Comparison of ENCODE assay signal across 20 cellular contexts in the genomic region with DNA sequence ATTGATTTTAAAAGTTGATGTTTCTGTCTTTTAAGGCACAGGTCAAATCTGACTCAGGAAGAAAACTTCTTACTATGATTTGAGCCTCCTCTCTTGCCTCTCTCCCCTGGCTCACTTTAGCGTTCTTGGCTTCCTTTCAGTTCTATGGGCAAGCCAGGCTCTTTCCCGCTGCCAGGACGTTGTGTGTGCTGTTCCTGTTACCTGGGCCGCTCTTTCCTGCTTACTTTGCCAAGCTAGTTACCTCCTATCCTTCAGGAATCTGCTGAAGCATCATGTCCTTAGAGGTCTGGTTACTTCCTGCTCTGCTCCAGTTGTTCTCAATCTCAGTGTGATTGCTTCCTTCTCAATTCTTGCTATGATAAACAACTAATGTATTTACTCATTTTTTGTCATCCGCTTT.
A peak's percentile ranks its signal among the peaks of the same experiment; 100 is the strongest.
DNase-seq lines count a peak whose midpoint lies in the region; ATAC-seq and TF ChIP-seq lines count a peak whose summit lies in the region.
"Had no signal": no experiment of that assay in that cellular context is flagged by ENCODE, and none has a peak within 500 bp of the region (broad histone marks: within the 10 kb centered on the region; RNA-seq: fewer than 3 reads in every experiment).

No MANE protein-coding gene starts in this region.

- H3K4me3 ChIP-seq in endodermal cell (ENCODE audit: low read length), result no peak overlapping the region
- H3K4me3 ChIP-seq in parathyroid adenoma (ENCODE audit: low read depth, low read length), result no peak overlapping the region
- H3K4me3 ChIP-seq: BLaER1 had no signal

- H3K79me2 ChIP-seq in parathyroid adenoma, result no peaks in the 10 kb centered on the region

- H3K9me3 ChIP-seq in endodermal cell (ENCODE audit: control insufficient read depth, low read length) (no peaks in the 10 kb centered on the region), parathyroid adenoma (ENCODE audit: control insufficient read depth, low read length) (no peaks in the 10 kb centered on the region)
- H3K9me3 ChIP-seq: BLaER1 had no signal

- 79 to 84% methylated on average over 4 to 5 of the region's 5 CpGs for WGBS in endodermal cell (ENCODE audit: insufficient coverage in 1 of 2, insufficient read length in 1 of 2), 2 experiments

- no peak overlapping the region for H3K4me3 Mint-ChIP-seq in endodermal cell
- H3K4me3 Mint-ChIP-seq: CD8-positive, alpha-beta T cell had no signal

- H3K4me1 Mint-ChIP-seq in endodermal cell, result peaks cover 23% of the 10 kb centered on the region

- no peak overlapping the region for H3K27ac Mint-ChIP-seq in endodermal cell
- H3K27ac Mint-ChIP-seq: CD8-positive, alpha-beta T cell had no signal

- TF ChIP-seq CTCF in endodermal cell (conservative IDR thresholded peaks at IDR 0.05) (no peak), parathyroid adenoma (IDR thresholded peaks at IDR 0.05) (no peak), GM20000 (IDR thresholded peaks at IDR 0.05; ENCODE audit: extremely low read depth, missing control alignments) (no peak)

- peak overlapping the region; percentile 11 for H3K4me2 ChIP-seq in parathyroid adenoma (ENCODE audit: low read length)
- H3K4me2 ChIP-seq: BLaER1, KMS-11 had no signal

- peaks cover 6% of the 10 kb centered on the region for H3K9me3 Mint-ChIP-seq in endodermal cell
- H3K9me3 Mint-ChIP-seq: CD8-positive, alpha-beta T cell had no signal

- H3K27me3 Mint-ChIP-seq in endodermal cell (ENCODE audit: insufficient read depth), result no peaks in the 10 kb centered on the region

- H3K27me3 ChIP-seq in endodermal cell (ENCODE audit: control insufficient read depth, insufficient read depth, low read length, poor library complexity, severe bottlenecking), result no peaks in the 10 kb centered on the region
- H3K27me3 ChIP-seq in parathyroid adenoma (ENCODE audit: control insufficient read depth, insufficient read depth, low read length), result no peaks in the 10 kb centered on the region
- H3K27me3 ChIP-seq: BLaER1 had no signal

- H2AFZ ChIP-seq in parathyroid adenoma, result peak overlapping the region; percentile 45

- H3K36me3 ChIP-seq in endodermal cell (ENCODE audit: control insufficient read depth, insufficient read depth, low read length) (no peaks in the 10 kb centered on the region), parathyroid adenoma (ENCODE audit: control insufficient read depth, insufficient read depth, low read length) (no peaks in the 10 kb centered on the region)
- H3K36me3 ChIP-seq: BLaER1 had no signal

- H3K4me1 ChIP-seq in endodermal cell (ENCODE audit: control insufficient read depth, insufficient read depth, low read length), result peaks cover 13% of the 10 kb centered on the region
- peaks cover 38% of the 10 kb centered on the region for H3K4me1 ChIP-seq in parathyroid adenoma
- H3K4me1 ChIP-seq: BLaER1 had no signal

- peak; percentile 11 for DNase-seq in DMS79 (lab: John Stamatoyannopoulos, UW)
- DNase-seq in NCI-H2029 (lab: John Stamatoyannopoulos, UW), result peak; percentile 46
- DNase-seq in endodermal cell, result peak; percentile 46
- DNase-seq in stimulated activated CD4-positive, alpha-beta T cell treated with anti-CD3 and anti-CD28 coated beads, Interleukin-15, amount 100 ng/mL, for 24 hours, result no peak
- no peak for DNase-seq in GM20000 (ENCODE audit: low spot score)
- DNase-seq: CD8-positive, alpha-beta T cell; EL; NCI-H1048; NCI-H1436 treated with DMSO at 0.1 percent for 48 hours; NCI-H345; NCI-H526 treated with DMSO at 0.1 percent for 48 hours; NK-92 treated with Interleukin-12 subunit alpha and Interleukin-12 subunit beta, amount 100 ng/mL, for 24 hours; SHP77 treated with DMSO at 0.1 percent for 48 hours had no signal

- H3K9ac ChIP-seq in endodermal cell (ENCODE audit: extremely low read depth, low read length, poor library complexity, severe bottlenecking) (no peak overlapping the region), parathyroid adenoma (no peak overlapping the region)
- H3K9ac ChIP-seq: BLaER1, KMS-11 had no signal

- H3K27ac ChIP-seq in endodermal cell (ENCODE audit: low read depth, low read length) (no peak overlapping the region), parathyroid adenoma (peak overlapping the region; percentile 89)
- H3K27ac ChIP-seq: BLaER1, KMS-11 had no signal

- ATAC-seq in GM19452 (IDR thresholded peaks at IDR 0.05; ENCODE audit: unreplicated experiment), result no peak
- ATAC-seq: CD8-positive, alpha-beta T cell; HCT116; HepG2; SK-N-SH treated with all-trans-retinoic acid at 6 μM for 48 hours had no signal

- H3K36me3 Mint-ChIP-seq in endodermal cell (ENCODE audit: low read depth), result no peaks in the 10 kb centered on the region
- H3K36me3 Mint-ChIP-seq: CD8-positive, alpha-beta T cell had no signal

Comparison
In these comparisons a context has a peak if more than half of its experiments do, and no peak if none do; other contexts are left out.
1. DNase-seq: peak in DMS79 (single experiment), NCI-H2029 (single experiment) and endodermal cell (single experiment); none in stimulated activated CD4-positive, alpha-beta T cell treated with anti-CD3 and anti-CD28 coated beads, Interleukin-15, amount 100 ng/mL, for 24 hours (single experiment) and GM20000 (single experiment).